8 cellular contexts compared by ENCODE assay signal in genomic region chr18:36127866-36128845, GRCh38. TPM values are rescaled to one million over a fixed set of nuclear protein-coding genes. Genes with fewer than 3 reads are reported as not detected.
DNase-seq lines count a peak whose midpoint lies in the region; ATAC-seq and TF ChIP-seq lines count a peak whose summit lies in the region.

No MANE protein-coding gene starts in this region.

- H3K4me1 ChIP-seq in PC-9 (replicated peaks; ENCODE audit: insufficient read depth) (peaks cover 9% of the 10 kb centered on the region; the same call in 1 of the 2 replicates), ectodermal cell (ENCODE audit: control insufficient read depth, insufficient read depth, low read length) (peaks cover 6% of the 10 kb centered on the region), mononuclear cell (ENCODE audit: insufficient read depth, low read length) (peaks cover 38% of the 10 kb centered on the region), urinary bladder (ENCODE audit: insufficient read depth) (peaks cover 7% of the 10 kb centered on the region)

- intact Hi-C loops in PC-9 (cut with micrococcal nuclease; ENCODE audit: unreplicated experiment), result no loop called here

- H3F3A ChIP-seq in PC-9 (ENCODE audit: insufficient read depth, low read depth), result no peaks in the 10 kb centered on the region

- H3K27me3 ChIP-seq in PC-9 (ENCODE audit: insufficient read depth, low read depth), result no peaks in the 10 kb centered on the region
- H3K27me3 ChIP-seq in ectodermal cell (ENCODE audit: control insufficient read depth, insufficient read depth, low read length, poor library complexity, severe bottlenecking), result no peaks in the 10 kb centered on the region
- no peaks in the 10 kb centered on the region for H3K27me3 ChIP-seq in mononuclear cell (ENCODE audit: insufficient read depth, low read length)

- CTCF ChIA-PET in PC-9 (lab: Charles Lee), result no interaction called here

- peak overlapping the region; percentile 82 for H3K4me2 ChIP-seq in PC-9

- H3K9me2 ChIP-seq in PC-9 (ENCODE audit: insufficient read depth), result no peaks in the 10 kb centered on the region

- peaks cover 51% of the 10 kb centered on the region for H3K79me2 ChIP-seq in PC-9 (ENCODE audit: low read depth)

- H3K9me3 ChIP-seq in PC-9 (ENCODE audit: insufficient read depth, low read depth) (no peaks in the 10 kb centered on the region), ectodermal cell (ENCODE audit: control insufficient read depth, low read length) (no peaks in the 10 kb centered on the region), mononuclear cell (ENCODE audit: low read depth, low read length) (no peaks in the 10 kb centered on the region)

- POLR2A ChIA-PET in PC-9 (lab: Charles Lee; ENCODE audit: unreplicated experiment), result no interaction called here

- peaks cover 13% of the 10 kb centered on the region for H4K20me1 ChIP-seq in PC-9 (ENCODE audit: insufficient read depth)

- no peak for ATAC-seq in HG02970 (IDR thresholded peaks at IDR 0.05; ENCODE audit: low FRiP score, unreplicated experiment)
- no peak for ATAC-seq in GM18870 (IDR thresholded peaks at IDR 0.05; ENCODE audit: unreplicated experiment)

- H2AFZ ChIP-seq in PC-9, result peak overlapping the region; percentile 98

- 24% methylated on average over 24 to 26 of the region's 26 CpGs for WGBS in ectodermal cell, 2 experiments
- WGBS in urinary bladder, result 12% methylated on average over 26 of the region's 26 CpGs

- H3K27ac ChIP-seq in 22Rv1 (peak overlapping the region; percentile 96), PC-9 (no peak overlapping the region), ectodermal cell (ENCODE audit: insufficient read depth, low read depth, low read length, poor library complexity, severe bottlenecking) (no peak overlapping the region), urinary bladder (ENCODE audit: low read depth) (no peak overlapping the region)

- in situ Hi-C loops in G401 (cut with HindIII; ENCODE audit: low sequenced_read_pairs), result no loop called here

- TF ChIP-seq CTCF in 22Rv1 (IDR thresholded peaks at IDR 0.05) (no peak), PC-9 (conservative IDR thresholded peaks at IDR 0.05) (no peak)

- H3K36me3 ChIP-seq in PC-9 (ENCODE audit: low read depth), result no peaks in the 10 kb centered on the region; the same call in 1 of the 2 replicates
- peaks cover 10% of the 10 kb centered on the region for H3K36me3 ChIP-seq in ectodermal cell (ENCODE audit: control insufficient read depth, insufficient read depth, low read length)
- no peaks in the 10 kb centered on the region for H3K36me3 ChIP-seq in urinary bladder (ENCODE audit: insufficient read depth)

- no TSS peak for BruUV-seq in PC-9 (replicated peaks; lab: Mats Ljungman, UMichigan)

- H3K4me3 ChIP-seq in PC-9, result peak overlapping the region; percentile 82
- peak overlapping the region; percentile 72 for H3K4me3 ChIP-seq in ectodermal cell (ENCODE audit: insufficient read depth, low read depth, low read length)
- peak overlapping the region; percentile 82 for H3K4me3 ChIP-seq in mononuclear cell (ENCODE audit: low read length)
- H3K4me3 ChIP-seq in urinary bladder (ENCODE audit: low read depth, low read length), result peak overlapping the region; percentile 96

- peak; percentile 48 for DNase-seq in G401 (ENCODE audit: low spot score)
- no peak for DNase-seq in PC-9

RNA-seq across cellular contexts. Expression of gene SLC39A6, which starts 1.0 kb away (rescaled TPM):
- total RNA-seq in G401 (2014; rRNA removed; shearing (Covaris generic)), result 53.5 and 69.7 TPM in 2 replicates
- total RNA-seq in PC-9 (2021) (14.8 and 20.3 TPM in 2 replicates), mononuclear cell (18.1 TPM), urinary bladder (92.3 TPM)
- 77.9 TPM for polyA plus RNA-seq in ectodermal cell (2013, experiment 1 of 4)
- polyA plus RNA-seq in ectodermal cell (2013, experiment 2 of 4), result 77.1 TPM
- polyA plus RNA-seq in ectodermal cell (2013, experiment 3 of 4), result 74.6 TPM
- polyA plus RNA-seq in ectodermal cell (2013, experiment 4 of 4), result 83.0 TPM
- polyA plus RNA-seq in urinary bladder, result 42.1 TPM

RNA-seq across cellular contexts. Expression of gene ELP2, which starts 1.5 kb away (rescaled TPM):
- total RNA-seq in G401 (2014; rRNA removed; shearing (Covaris generic)), result 70.3 and 96.4 TPM in 2 replicates
- total RNA-seq in PC-9 (2021) (54.2 and 68.3 TPM in 2 replicates), mononuclear cell (198 TPM), urinary bladder (172 TPM)
- polyA plus RNA-seq in ectodermal cell (2013, experiment 1 of 4), result 107 TPM
- 96.4 TPM for polyA plus RNA-seq in ectodermal cell (2013, experiment 2 of 4)
- polyA plus RNA-seq in ectodermal cell (2013, experiment 3 of 4), result 82.7 TPM
- polyA plus RNA-seq in ectodermal cell (2013, experiment 4 of 4), result 79.6 TPM
- polyA plus RNA-seq in urinary bladder, result 47.7 TPM

RNA-seq across cellular contexts. Expression of gene MOCOS, which starts 59.1 kb away (rescaled TPM):
- not detected in 2 replicates for total RNA-seq in G401 (2014; rRNA removed; shearing (Covaris generic))
- total RNA-seq in PC-9 (2021) (22.7 and 30.4 TPM in 2 replicates), mononuclear cell (under 0.01 TPM), urinary bladder (0.95 TPM)
- polyA plus RNA-seq in ectodermal cell (2013, experiment 1 of 4), result 0.35 TPM
- 0.59 TPM for polyA plus RNA-seq in ectodermal cell (2013, experiment 2 of 4)
- 0.16 TPM for polyA plus RNA-seq in ectodermal cell (2013, experiment 3 of 4)
- 0.65 TPM for polyA plus RNA-seq in ectodermal cell (2013, experiment 4 of 4)
- 2.1 TPM for polyA plus RNA-seq in urinary bladder

Comparison
In these comparisons a context has a peak if more than half of its experiments do, and no peak if none do; other contexts are left out.
1. RNA of gene MOCOS, which starts 59.1 kb away (total RNA-seq): 22.7 to 30.4 TPM in PC-9; 0.95 TPM in urinary bladder (single experiment), not detected in G401 and under 0.01 TPM in mononuclear cell (single experiment); every median in the first group is over 10 times any median in the second.
2. Peak in every context shown above with its lines, with median percentiles within 50 percentile points of each other: H3K4me3 ChIP-seq.